ENCODE assay signal across 2 cellular contexts in the genomic region with DNA sequence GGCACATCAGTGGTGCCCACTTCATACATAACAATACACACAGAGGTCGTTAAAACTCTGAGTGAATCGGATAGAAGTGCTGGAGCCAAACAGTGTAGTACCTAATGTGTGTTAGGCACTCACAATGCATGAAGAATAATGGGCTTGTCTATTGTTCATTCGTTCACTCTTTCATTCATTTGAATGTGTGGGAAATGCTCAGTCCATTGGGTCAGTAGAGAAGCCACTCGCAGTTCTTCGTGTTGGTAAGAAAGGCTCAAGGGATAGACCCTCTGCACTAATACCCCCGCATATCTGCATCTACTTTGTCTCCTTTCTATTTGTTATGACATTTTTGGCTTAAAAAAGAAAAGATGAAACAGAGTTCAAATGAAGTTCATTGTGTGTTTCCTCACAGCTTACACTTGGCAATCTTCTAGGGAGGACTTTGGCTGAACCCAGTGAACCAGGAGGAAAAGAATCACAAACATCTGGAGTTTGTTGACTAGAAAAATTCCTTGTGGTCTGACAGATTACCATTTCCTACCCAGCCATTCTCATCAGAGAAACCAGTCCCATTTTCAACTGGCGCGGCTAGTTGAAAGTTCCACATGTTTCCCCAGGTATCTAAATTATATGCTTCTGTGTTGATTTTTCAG.
A peak's percentile ranks its signal among the peaks of the same experiment; 100 is the strongest.
TF ChIP-seq lines count a peak whose summit lies in the region.

No MANE protein-coding gene starts in this region.

TF ChIP-seq in IMR-90, 13 proteins besides CTCF, POLR2A, EP300 and RAD21:
- TF ChIP-seq RFX5 (IDR thresholded peaks at IDR 0.05; ENCODE audit: low read depth, low read length) (no peak), CHD1 (IDR thresholded peaks at IDR 0.05; ENCODE audit: low read depth, low read length) (no peak), MXI1 (IDR thresholded peaks at IDR 0.05; ENCODE audit: borderline replicate concordance, low read depth, low read length) (peak; percentile 71), CEBPB (IDR thresholded peaks at IDR 0.05; ENCODE audit: low read depth, low read length) (peak; percentile 82), FOS (IDR thresholded peaks at IDR 0.05; ENCODE audit: low read depth, low read length) (peak; percentile 13; the same call in 1 of the 2 replicates), MAZ (IDR thresholded peaks at IDR 0.05; ENCODE audit: borderline replicate concordance, low read depth, low read length) (no peak), RCOR1 (IDR thresholded peaks at IDR 0.05; ENCODE audit: insufficient replicate concordance, low read length) (peak; percentile 32), BHLHE40 (IDR thresholded peaks at IDR 0.05; ENCODE audit: low read depth, low read length) (peak; percentile 26; the same call in 1 of the 2 replicates)
- TF ChIP-seq, protein P1, sequence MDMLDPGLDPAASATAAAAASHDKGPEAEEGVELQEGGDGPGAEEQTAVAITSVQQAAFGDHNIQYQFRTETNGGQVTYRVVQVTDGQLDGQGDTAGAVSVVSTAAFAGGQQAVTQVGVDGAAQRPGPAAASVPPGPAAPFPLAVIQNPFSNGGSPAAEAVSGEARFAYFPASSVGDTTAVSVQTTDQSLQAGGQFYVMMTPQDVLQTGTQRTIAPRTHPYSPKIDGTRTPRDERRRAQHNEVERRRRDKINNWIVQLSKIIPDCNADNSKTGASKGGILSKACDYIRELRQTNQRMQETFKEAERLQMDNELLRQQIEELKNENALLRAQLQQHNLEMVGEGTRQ (IDR thresholded peaks at IDR 0.05; ENCODE audit: low read depth, low read length) = no peak

TF ChIP-seq in WTC11, 78 proteins besides CTCF, POLR2A, EP300 and RAD21:
- TF ChIP-seq, protein P2, sequence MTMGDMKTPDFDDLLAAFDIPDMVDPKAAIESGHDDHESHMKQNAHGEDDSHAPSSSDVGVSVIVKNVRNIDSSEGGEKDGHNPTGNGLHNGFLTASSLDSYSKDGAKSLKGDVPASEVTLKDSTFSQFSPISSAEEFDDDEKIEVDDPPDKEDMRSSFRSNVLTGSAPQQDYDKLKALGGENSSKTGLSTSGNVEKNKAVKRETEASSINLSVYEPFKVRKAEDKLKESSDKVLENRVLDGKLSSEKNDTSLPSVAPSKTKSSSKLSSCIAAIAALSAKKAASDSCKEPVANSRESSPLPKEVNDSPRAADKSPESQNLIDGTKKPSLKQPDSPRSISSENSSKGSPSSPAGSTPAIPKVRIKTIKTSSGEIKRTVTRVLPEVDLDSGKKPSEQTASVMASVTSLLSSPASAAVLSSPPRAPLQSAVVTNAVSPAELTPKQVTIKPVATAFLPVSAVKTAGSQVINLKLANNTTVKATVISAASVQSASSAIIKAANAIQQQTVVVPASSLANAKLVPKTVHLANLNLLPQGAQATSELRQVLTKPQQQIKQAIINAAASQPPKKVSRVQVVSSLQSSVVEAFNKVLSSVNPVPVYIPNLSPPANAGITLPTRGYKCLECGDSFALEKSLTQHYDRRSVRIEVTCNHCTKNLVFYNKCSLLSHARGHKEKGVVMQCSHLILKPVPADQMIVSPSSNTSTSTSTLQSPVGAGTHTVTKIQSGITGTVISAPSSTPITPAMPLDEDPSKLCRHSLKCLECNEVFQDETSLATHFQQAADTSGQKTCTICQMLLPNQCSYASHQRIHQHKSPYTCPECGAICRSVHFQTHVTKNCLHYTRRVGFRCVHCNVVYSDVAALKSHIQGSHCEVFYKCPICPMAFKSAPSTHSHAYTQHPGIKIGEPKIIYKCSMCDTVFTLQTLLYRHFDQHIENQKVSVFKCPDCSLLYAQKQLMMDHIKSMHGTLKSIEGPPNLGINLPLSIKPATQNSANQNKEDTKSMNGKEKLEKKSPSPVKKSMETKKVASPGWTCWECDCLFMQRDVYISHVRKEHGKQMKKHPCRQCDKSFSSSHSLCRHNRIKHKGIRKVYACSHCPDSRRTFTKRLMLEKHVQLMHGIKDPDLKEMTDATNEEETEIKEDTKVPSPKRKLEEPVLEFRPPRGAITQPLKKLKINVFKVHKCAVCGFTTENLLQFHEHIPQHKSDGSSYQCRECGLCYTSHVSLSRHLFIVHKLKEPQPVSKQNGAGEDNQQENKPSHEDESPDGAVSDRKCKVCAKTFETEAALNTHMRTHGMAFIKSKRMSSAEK (CRISPR knock-in tag; IDR thresholded peaks at IDR 0.05; ENCODE audit: borderline replicate concordance) = no peak
- TF ChIP-seq FOXJ3 (CRISPR knock-in tag; IDR thresholded peaks at IDR 0.05; ENCODE audit: borderline replicate concordance) = no peak
- TF ChIP-seq, protein P3, sequence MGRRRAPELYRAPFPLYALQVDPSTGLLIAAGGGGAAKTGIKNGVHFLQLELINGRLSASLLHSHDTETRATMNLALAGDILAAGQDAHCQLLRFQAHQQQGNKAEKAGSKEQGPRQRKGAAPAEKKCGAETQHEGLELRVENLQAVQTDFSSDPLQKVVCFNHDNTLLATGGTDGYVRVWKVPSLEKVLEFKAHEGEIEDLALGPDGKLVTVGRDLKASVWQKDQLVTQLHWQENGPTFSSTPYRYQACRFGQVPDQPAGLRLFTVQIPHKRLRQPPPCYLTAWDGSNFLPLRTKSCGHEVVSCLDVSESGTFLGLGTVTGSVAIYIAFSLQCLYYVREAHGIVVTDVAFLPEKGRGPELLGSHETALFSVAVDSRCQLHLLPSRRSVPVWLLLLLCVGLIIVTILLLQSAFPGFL (CRISPR knock-in tag; IDR thresholded peaks at IDR 0.05; ENCODE audit: borderline replicate concordance) = no peak
- TF ChIP-seq ZNF671 (CRISPR knock-in tag; IDR thresholded peaks at IDR 0.05) = no peak
- TF ChIP-seq FOXK1 (CRISPR knock-in tag; IDR thresholded peaks at IDR 0.05) = no peak
- TF ChIP-seq MXD4 (CRISPR knock-in tag; IDR thresholded peaks at IDR 0.05; ENCODE audit: borderline replicate concordance) = no peak
- no peak for TF ChIP-seq ZNF263 (CRISPR knock-in tag; IDR thresholded peaks at IDR 0.05; ENCODE audit: low read depth)
- TF ChIP-seq SOX15 (CRISPR knock-in tag; IDR thresholded peaks at IDR 0.05) = no peak
- no peak for TF ChIP-seq TP53 (CRISPR knock-in tag; IDR thresholded peaks at IDR 0.05)
- no peak for TF ChIP-seq NFATC4 (CRISPR knock-in tag; IDR thresholded peaks at IDR 0.05)
- TF ChIP-seq ZNF219 (CRISPR knock-in tag; IDR thresholded peaks at IDR 0.05; ENCODE audit: borderline replicate concordance) = no peak
- TF ChIP-seq, protein P4, sequence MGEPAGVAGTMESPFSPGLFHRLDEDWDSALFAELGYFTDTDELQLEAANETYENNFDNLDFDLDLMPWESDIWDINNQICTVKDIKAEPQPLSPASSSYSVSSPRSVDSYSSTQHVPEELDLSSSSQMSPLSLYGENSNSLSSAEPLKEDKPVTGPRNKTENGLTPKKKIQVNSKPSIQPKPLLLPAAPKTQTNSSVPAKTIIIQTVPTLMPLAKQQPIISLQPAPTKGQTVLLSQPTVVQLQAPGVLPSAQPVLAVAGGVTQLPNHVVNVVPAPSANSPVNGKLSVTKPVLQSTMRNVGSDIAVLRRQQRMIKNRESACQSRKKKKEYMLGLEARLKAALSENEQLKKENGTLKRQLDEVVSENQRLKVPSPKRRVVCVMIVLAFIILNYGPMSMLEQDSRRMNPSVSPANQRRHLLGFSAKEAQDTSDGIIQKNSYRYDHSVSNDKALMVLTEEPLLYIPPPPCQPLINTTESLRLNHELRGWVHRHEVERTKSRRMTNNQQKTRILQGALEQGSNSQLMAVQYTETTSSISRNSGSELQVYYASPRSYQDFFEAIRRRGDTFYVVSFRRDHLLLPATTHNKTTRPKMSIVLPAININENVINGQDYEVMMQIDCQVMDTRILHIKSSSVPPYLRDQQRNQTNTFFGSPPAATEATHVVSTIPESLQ (CRISPR knock-in tag; IDR thresholded peaks at IDR 0.05) = no peak
